Comparison of ENCODE assay signal across 8 cellular contexts in the genomic region with DNA sequence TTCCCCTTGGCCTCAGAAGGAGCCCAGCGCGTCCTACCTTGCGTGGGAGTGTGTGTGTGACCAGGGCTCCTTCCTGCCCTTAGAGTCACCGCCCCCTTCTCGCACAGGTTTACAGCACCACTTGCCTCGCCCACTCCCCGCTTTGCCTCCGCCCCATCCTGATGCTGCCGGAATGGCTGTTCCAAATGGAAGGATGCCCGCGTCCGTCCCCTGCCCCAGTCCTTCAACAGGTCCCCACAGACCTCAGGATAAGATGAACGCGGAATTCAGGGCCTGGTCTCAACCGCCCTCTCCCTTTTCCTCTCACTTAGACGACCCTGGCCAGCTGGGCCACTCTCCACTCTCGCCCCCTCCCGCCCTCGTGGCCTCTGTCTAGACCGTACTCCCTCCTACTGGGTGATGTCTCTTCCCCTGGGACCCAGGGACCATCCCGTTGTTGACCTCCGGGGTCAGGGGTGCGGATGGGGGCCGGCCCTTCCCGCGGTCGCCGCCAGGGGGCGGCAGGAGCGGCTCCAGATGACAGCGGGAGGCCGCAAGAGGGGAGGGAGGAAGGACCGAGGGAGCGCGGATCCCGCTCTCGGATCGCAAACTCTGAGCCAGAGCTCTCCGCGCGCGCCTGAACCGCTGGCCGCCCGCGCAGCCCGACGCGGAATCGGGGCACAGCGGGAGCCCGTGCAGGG. TPM values are rescaled to one million over a fixed set of nuclear protein-coding genes. Genes with fewer than 3 reads are reported as not detected.
A peak's percentile ranks its signal among the peaks of the same experiment; 100 is the strongest.
DNase-seq lines count a peak whose midpoint lies in the region; ATAC-seq and TF ChIP-seq lines count a peak whose summit lies in the region.

A gene (plus strand): TSS at position 585 of the 680 bp plus-strand sequence.

- H3K27me3 Mint-ChIP-seq in CD4-positive, CD25-positive, alpha-beta regulatory T cell = peaks cover 48% of the 10 kb centered on the region

- peaks cover 5% of the 10 kb centered on the region for H3K4me1 ChIP-seq in CD4-positive, CD25-positive, alpha-beta regulatory T cell (ENCODE audit: control insufficient read depth, insufficient read depth, low read length, poor library complexity, severe bottlenecking)
- H3K4me1 ChIP-seq in adipocyte (ENCODE audit: control insufficient read depth, insufficient read depth, low read length) (peaks cover 13% of the 10 kb centered on the region), heart right ventricle (peaks cover 0 to 37% (median 9%) of the 10 kb centered on the region in 9 donors), rectal smooth muscle tissue (ENCODE audit: control insufficient read depth, insufficient read depth, low read length) (no peaks in the 10 kb centered on the region)

- intact Hi-C loops in heart right ventricle (cut with DNase I) = loop anchor here (2.0 to 10.0 kb wide), 17 partner anchors 52 to 690 kb away; a partner anchor contains a TSS

- peak within 1 kb of the TSS in 1 of 3 donors; percentile 60 for H3K27ac Mint-ChIP-seq in CD4-positive, CD25-positive, alpha-beta regulatory T cell

- peaks cover 0 to 3% (median 0%) of the 10 kb centered on the region in 7 donors for H3K9me3 Mint-ChIP-seq in CD4-positive, CD25-positive, alpha-beta regulatory T cell

- TF ChIP-seq CTCF in GM20000 (IDR thresholded peaks at IDR 0.05; ENCODE audit: extremely low read depth, missing control alignments) (peak; percentile 88), heart right ventricle (IDR thresholded peaks at IDR 0.05) (peak; percentile 86 to 98 (median 96))

- no peaks in the 10 kb centered on the region for H3K36me3 Mint-ChIP-seq in CD4-positive, CD25-positive, alpha-beta regulatory T cell

- H3K9me3 ChIP-seq in CD4-positive, CD25-positive, alpha-beta regulatory T cell (ENCODE audit: control insufficient read depth in 2 of 2, low read length in 2 of 2) = no peaks in the 10 kb centered on the region
- H3K9me3 ChIP-seq in adipocyte (ENCODE audit: control insufficient read depth, low read length) = no peaks in the 10 kb centered on the region
- no peaks in the 10 kb centered on the region for H3K9me3 ChIP-seq in heart right ventricle

- H3K4me1 Mint-ChIP-seq in CD4-positive, CD25-positive, alpha-beta regulatory T cell = peaks cover 0 to 8% (median 4%) of the 10 kb centered on the region in 4 donors

- 18% methylated on average over 52 of the region's 52 CpGs for WGBS in heart right ventricle, 2 donors

- DNase-seq in CD4-positive, CD25-positive, alpha-beta regulatory T cell = peak in 2 of 3 donors; percentile 17 to 51
- DNase-seq in GM20000 (ENCODE audit: low spot score) = peak; percentile 92
- DNase-seq in HuH-7 (ENCODE audit: low spot score) = peak; percentile 96
- peak; percentile 71 for DNase-seq in SK-N-DZ (ENCODE audit: low spot score)
- DNase-seq in adipocyte (ENCODE audit: low read depth) = peak; percentile 86
- peak; percentile 66 to 79 for DNase-seq in heart right ventricle
- DNase-seq in middle frontal gyrus (ENCODE audit: extremely low spot score, low spot score) = no peak

- H3K36me3 ChIP-seq in CD4-positive, CD25-positive, alpha-beta regulatory T cell (ENCODE audit: control insufficient read depth, insufficient read depth, low read length) = no peaks in the 10 kb centered on the region
- H3K36me3 ChIP-seq in adipocyte (ENCODE audit: control insufficient read depth, insufficient read depth, low read length, severe bottlenecking) (no peaks in the 10 kb centered on the region), heart right ventricle (no peaks in the 10 kb centered on the region), rectal smooth muscle tissue (ENCODE audit: control insufficient read depth, insufficient read depth, low read length) (no peaks in the 10 kb centered on the region)

- peak in 1 of 2 donors; percentile 32 for ATAC-seq in CD4-positive, CD25-positive, alpha-beta regulatory T cell (ENCODE audit: low read depth in 2 of 2)
- peak; percentile 58 to 78 (median 70) for ATAC-seq in heart right ventricle

- peaks cover 14% of the 10 kb centered on the region for H3K27me3 ChIP-seq in CD4-positive, CD25-positive, alpha-beta regulatory T cell (ENCODE audit: control insufficient read depth, insufficient read depth, low read length)
- no peaks in the 10 kb centered on the region for H3K27me3 ChIP-seq in adipocyte (replicated peaks; ENCODE audit: control insufficient read depth, insufficient read depth, low read length)
- peaks cover 0 to 38% (median 0%) of the 10 kb centered on the region in 7 donors for H3K27me3 ChIP-seq in heart right ventricle
- H3K27me3 ChIP-seq in rectal smooth muscle tissue (ENCODE audit: control insufficient read depth, insufficient read depth, low read length) = peaks cover 5% of the 10 kb centered on the region

- no peak within 1 kb of the TSS for H3K27ac ChIP-seq in CD4-positive, CD25-positive, alpha-beta regulatory T cell (ENCODE audit: insufficient read depth, low read length, poor library complexity, severe bottlenecking)
- peak within 1 kb of the TSS; percentile 73 to 96 (median 88) for H3K27ac ChIP-seq in heart right ventricle
- H3K27ac ChIP-seq in rectal smooth muscle tissue (ENCODE audit: low read depth, low read length) = no peak within 1 kb of the TSS

- H3K9ac ChIP-seq in adipocyte (ENCODE audit: low read length) = peak within 1 kb of the TSS; percentile 75
- peak within 1 kb of the TSS; percentile 13 for H3K9ac ChIP-seq in rectal smooth muscle tissue (ENCODE audit: low read length)

- peak within 1 kb of the TSS; percentile 61 to 80 (median 78) for H3K4me3 Mint-ChIP-seq in CD4-positive, CD25-positive, alpha-beta regulatory T cell

- H3K4me3 ChIP-seq in CD4-positive, CD25-positive, alpha-beta regulatory T cell (ENCODE audit: low read depth, low read length) = no peak within 1 kb of the TSS
- peak within 1 kb of the TSS; percentile 83 for H3K4me3 ChIP-seq in adipocyte (ENCODE audit: low read length)
- peak within 1 kb of the TSS; percentile 58 to 79 (median 66) for H3K4me3 ChIP-seq in heart right ventricle
- H3K4me3 ChIP-seq in rectal smooth muscle tissue (ENCODE audit: low read length) = peak within 1 kb of the TSS; percentile 66

RNA-seq across cellular contexts. Expression of the gene that starts here (rescaled TPM):
- not detected for total RNA-seq in CD4-positive, CD25-positive, alpha-beta regulatory T cell
- polyA plus RNA-seq in CD4-positive, CD25-positive, alpha-beta regulatory T cell = not detected
- not detected in 2 replicates for polyA plus RNA-seq in SK-N-DZ (2014; cell fraction: cytosol; rRNA removed)
- polyA plus RNA-seq in SK-N-DZ (2014; cell fraction: nucleus; rRNA removed) = not detected in 2 replicates
- 100 to 1,000 TPM in 8 of 10 donors, 10 to 100 TPM in 2; 72.3 to 212 (median 170) TPM for total RNA-seq in heart right ventricle
- polyA plus RNA-seq in heart right ventricle = 10 to 100 TPM; 20.8 to 29.4 TPM

Comparison
In these comparisons a context has a peak if more than half of its experiments do, and no peak if none do; other contexts are left out.
1. RNA of the gene that starts here (total RNA-seq): 72.3 to 212 TPM in heart right ventricle; not detected in CD4-positive, CD25-positive, alpha-beta regulatory T cell (single experiment); every median in the first group is over 10 times any median in the second.
2. RNA of the gene that starts here (polyA plus RNA-seq): 20.8 to 29.4 TPM in heart right ventricle; not detected in CD4-positive, CD25-positive, alpha-beta regulatory T cell; every median in the first group is over 10 times any median in the second.
3. Peak in DNase-seq in CD4-positive, CD25-positive, alpha-beta regulatory T cell; RNA of the gene not detected or under 1 TPM.
4. H3K27ac ChIP-seq: peak in heart right ventricle (10 of 10); none in CD4-positive, CD25-positive, alpha-beta regulatory T cell (single experiment) and rectal smooth muscle tissue (single experiment).